Comparison of ENCODE assay signal across 32 cellular contexts in genomic region chr14:75240781-75241180, GRCh38.
"Had no signal": no experiment of that assay in that cellular context is flagged by ENCODE, and none has a peak within 500 bp of the region (broad histone marks: within the 10 kb centered on the region; RNA-seq: fewer than 3 reads in every experiment).

No MANE protein-coding gene starts in this region.

- H3K27ac ChIP-seq: adrenal gland, brain microvascular endothelial cell, left lung, neutrophil, prostate gland, suprapubic skin, uterus, VCaP had no signal

- H3K27me3 ChIP-seq: adrenal gland, brain microvascular endothelial cell, heart right ventricle, left lung, neutrophil, sigmoid colon, stomach, suprapubic skin, uterus had no signal

- H3K4me3 ChIP-seq: adrenal gland, coronary artery, heart right ventricle, left lung, lung, prostate gland, sigmoid colon, stomach, suprapubic skin, uterus had no signal

- H3K9me3 ChIP-seq: adrenal gland, heart right ventricle, left lung, neutrophil, prostate gland, sigmoid colon, stomach, suprapubic skin, uterus had no signal

- DNase-seq: activated CD4-positive, alpha-beta memory T cell treated with anti-CD3 and anti-CD28 coated beads for 36 hours; activated CD4-positive, alpha-beta T cell treated with anti-CD3 and anti-CD28 coated beads for 48 hours; activated CD8-positive, alpha-beta memory T cell treated with anti-CD3 and anti-CD28 coated beads, Interleukin-2, amount 50 U/mL, for 4 hours; activated effector memory CD4-positive, alpha-beta T cell treated with anti-CD3 and anti-CD28 coated beads, Interleukin-2, amount 50 U/mL, for 16 hours; activated naive CD4-positive, alpha-beta T cell treated with anti-CD3 and anti-CD28 coated beads for 36 hours; activated naive CD8-positive, alpha-beta T cell treated with anti-CD3 and anti-CD28 coated beads for 36 hours; activated T-cell treated with anti-CD3 and anti-CD28 coated beads, Interleukin-2, amount 50 U/mL, for 1 hour; adrenal gland; aorta; brain microvascular endothelial cell; effector memory CD8-positive, alpha-beta T cell; erythroblast; foreskin fibroblast; heart right ventricle; kidney glomerular epithelial cell; left lung; mesendoderm; sigmoid colon; stimulated activated CD4-positive, alpha-beta T cell treated with anti-CD3 and anti-CD28 coated beads, Interleukin-15, amount 100 ng/mL, for 24 hours; stimulated activated CD4-positive, alpha-beta T cell treated with anti-CD3 and anti-CD28 coated beads, Interleukin-2, amount 100 ng/mL, for 24 hours; stimulated activated naive B cell treated with anti-CD40 and anti-IgM and Interleukin-4, amounts not matched to agents 10 μg/mL and 1 μg/mL and 100 μg/mL, for 72 hours; stomach; SW 1271; T-helper 9 cell; uterus had no signal

- ATAC-seq: effector memory CD8-positive, alpha-beta T cell; heart right ventricle; left lung; stimulated activated naive B cell treated with anti-CD40 and anti-IgM and Interleukin-4, amounts not matched to agents 10 μg/mL and 1 μg/mL and 100 μg/mL, for 72 hours had no signal

- FAIRE-seq: TTC549 had no signal

- H3K4me1 ChIP-seq: prostate gland, uterus had no signal

- H3K36me3 ChIP-seq: adrenal gland, brain microvascular endothelial cell, heart right ventricle, left lung, neutrophil, prostate gland, sigmoid colon, stomach, suprapubic skin, uterus had no signal
